In the genomic region with DNA sequence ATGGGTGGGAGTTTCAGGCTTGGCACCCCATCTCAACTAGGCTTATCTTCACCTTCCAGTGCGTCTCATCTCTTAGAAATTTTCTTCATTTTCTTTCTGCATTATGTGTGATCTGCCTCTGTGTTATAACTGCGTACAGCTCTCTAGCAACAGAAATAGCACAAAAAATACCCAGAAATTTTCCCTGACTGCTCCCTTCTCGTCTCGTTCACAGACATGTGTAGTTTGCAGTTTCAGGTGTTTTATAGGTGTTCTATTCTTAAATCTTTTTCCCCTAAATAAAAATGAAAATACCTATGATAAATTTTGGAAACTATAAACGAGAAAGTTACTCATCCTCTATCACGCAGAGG, we compare ENCODE assay signal across 9 cellular contexts. TPM values are rescaled to one million over a fixed set of nuclear protein-coding genes. Genes with fewer than 3 reads are reported as not detected.
DNase-seq lines count a peak whose midpoint lies in the region; ATAC-seq and TF ChIP-seq lines count a peak whose summit lies in the region.
"Had no signal": no experiment of that assay in that cellular context is flagged by ENCODE, and none has a peak within 500 bp of the region (broad histone marks: within the 10 kb centered on the region; RNA-seq: fewer than 3 reads in every experiment).

No MANE protein-coding gene starts in this region.

- no peak for DNase-seq in H4 (ENCODE audit: low spot score)
- no peak for DNase-seq in COLO668 (lab: John Stamatoyannopoulos, UW; ENCODE audit: unreplicated experiment)
- DNase-seq in NCI-H524 (lab: John Stamatoyannopoulos, UW), result no peak
- no peak for DNase-seq in left colon

- H2AFZ ChIP-seq in KMS-11 (ENCODE audit: low read depth), result no peak overlapping the region

- ATAC-seq in GM18861 (IDR thresholded peaks at IDR 0.05; ENCODE audit: unreplicated experiment) (peak; percentile 23), GM21786 (IDR thresholded peaks at IDR 0.05; ENCODE audit: unreplicated experiment) (peak; percentile 19), left colon (no peak)

- H3K9me3 ChIP-seq in mucosa of rectum (ENCODE audit: control insufficient read depth in 2 of 2, low read length in 2 of 2), result no peaks in the 10 kb centered on the region
- H3K9me3 ChIP-seq: tibial nerve had no signal

- H4K20me1 ChIP-seq in KMS-11 (ENCODE audit: insufficient read depth), result peaks cover 7% of the 10 kb centered on the region; the same call in 1 of the 2 replicates

- H3K9ac ChIP-seq in KMS-11 (peak overlapping the region; percentile 15; the same call in 1 of the 2 replicates), mucosa of rectum (ENCODE audit: low read depth in 1 of 2, low read length in 2 of 2) (peak overlapping the region in 1 of 2 donors; percentile 1)

- no peak for TF ChIP-seq CTCF in KMS-11 (conservative IDR thresholded peaks at IDR 0.05; ENCODE audit: low read depth, low read length)

- H3K36me3 ChIP-seq in KMS-11 (ENCODE audit: insufficient read depth) (no peaks in the 10 kb centered on the region), mucosa of rectum (ENCODE audit: control insufficient read depth in 2 of 2, insufficient read depth in 2 of 2, low read length in 2 of 2) (no peaks in the 10 kb centered on the region)
- H3K36me3 ChIP-seq: tibial nerve had no signal

- H3K4me1 ChIP-seq in KMS-11 (ENCODE audit: low read depth, poor library complexity, severe bottlenecking) (peaks cover 62% of the 10 kb centered on the region), mucosa of rectum (ENCODE audit: control insufficient read depth in 2 of 2, insufficient read depth in 2 of 2, low read length in 2 of 2) (peaks cover 32 to 34% of the 10 kb centered on the region in 2 donors)

- intact Hi-C loops in left colon (cut with DNase I, micrococcal nuclease), result no loop called here

- H3K4me3 ChIP-seq in KMS-11 (IDR thresholded peaks at IDR 0.05; ENCODE audit: insufficient read depth, low read depth, low read length), result no peak overlapping the region
- H3K4me3 ChIP-seq in mucosa of rectum (ENCODE audit: low read length in 2 of 2), result peak overlapping the region; percentile 49

- H3K79me2 ChIP-seq in KMS-11 (ENCODE audit: insufficient read depth, low read depth), result peaks cover 79% of the 10 kb centered on the region

- H3K27ac ChIP-seq in KMS-11, result peak overlapping the region; percentile 56
- peak overlapping the region; percentile 13 to 61 for H3K27ac ChIP-seq in mucosa of rectum (ENCODE audit: low read depth in 2 of 2, low read length in 2 of 2)
- H3K27ac ChIP-seq: tibial nerve had no signal

- H3K4me2 ChIP-seq in KMS-11, result peak overlapping the region; percentile 70

- no peaks in the 10 kb centered on the region for H3K27me3 ChIP-seq in KMS-11 (ENCODE audit: insufficient read depth, low read depth)
- H3K27me3 ChIP-seq in mucosa of rectum (ENCODE audit: control insufficient read depth in 2 of 2, insufficient read depth in 2 of 2, low read length in 2 of 2), result no peaks in the 10 kb centered on the region
- H3K27me3 ChIP-seq: tibial nerve had no signal

RNA-seq across cellular contexts. Expression of a gene that starts 48.2 kb away (rescaled TPM):
- 4.7 and 4.9 TPM in 2 replicates for total RNA-seq in H4 (2014; rRNA removed; shearing (Covaris generic))
- 10 to 100 TPM; 21.0 to 29.4 TPM for total RNA-seq in left colon
